12 cellular contexts compared by ENCODE assay signal in the genomic region with DNA sequence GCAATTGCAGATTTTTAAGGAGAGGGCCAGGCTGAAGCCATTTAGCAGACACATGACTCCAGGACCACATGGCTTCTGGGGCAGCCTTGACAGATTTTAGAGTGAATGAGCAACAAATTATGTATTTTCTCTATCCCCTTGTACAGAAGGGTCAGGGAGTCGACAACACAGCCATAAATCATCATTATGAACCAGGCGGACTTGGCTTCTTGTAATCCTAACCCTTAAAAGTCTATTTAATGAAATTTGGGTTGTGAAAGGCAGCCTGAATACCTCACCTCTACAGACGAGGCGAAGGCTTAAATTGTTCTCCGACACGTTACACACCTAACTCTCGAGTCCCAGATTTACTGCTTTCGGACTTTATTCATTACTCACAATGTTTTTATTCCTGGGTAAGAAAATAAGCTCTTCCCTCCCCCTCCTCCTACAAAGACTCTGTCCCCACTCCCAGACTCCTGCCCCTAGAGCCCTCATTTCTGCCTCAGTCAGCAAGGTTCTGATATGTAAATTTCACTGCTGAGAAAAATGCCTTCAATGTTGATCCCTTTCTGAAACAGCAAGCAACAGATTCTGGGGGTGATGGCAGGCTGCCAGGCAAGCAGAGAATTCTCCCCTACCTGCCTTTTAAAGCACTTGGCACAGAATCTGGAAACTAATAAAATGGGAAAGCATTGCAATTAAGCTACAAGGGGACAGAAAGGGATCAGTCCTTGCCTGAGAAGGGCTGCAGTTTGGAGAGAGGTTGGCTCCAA. TPM values are rescaled to one million over a fixed set of nuclear protein-coding genes. Genes with fewer than 3 reads are reported as not detected.
A peak's percentile ranks its signal among the peaks of the same experiment; 100 is the strongest.
DNase-seq lines count a peak whose midpoint lies in the region; ATAC-seq, FAIRE-seq and TF ChIP-seq lines count a peak whose summit lies in the region.
"Had no signal": no experiment of that assay in that cellular context is flagged by ENCODE, and none has a peak within 500 bp of the region (broad histone marks: within the 10 kb centered on the region; RNA-seq: fewer than 3 reads in every experiment).

No MANE protein-coding gene starts in this region.

- no peak overlapping the region for H3K9ac ChIP-seq in astrocyte (ENCODE audit: low read length)

- no peaks in the 10 kb centered on the region for H3K9me3 ChIP-seq in astrocyte (ENCODE audit: insufficient read depth, low read depth, low read length)

- DNase-seq in DMS79 treated with DMSO at 0.1 percent for 48 hours (lab: John Stamatoyannopoulos, UW) (peak; percentile 92), NCI-H128 (lab: John Stamatoyannopoulos, UW; ENCODE audit: unreplicated experiment) (peak; percentile 57), astrocyte (ENCODE audit: low read depth) (no peak), naive B cell (no peak), KG1 (lab: John Stamatoyannopoulos, UW) (no peak), H4 (ENCODE audit: low spot score) (no peak)
- DNase-seq: activated gamma-delta T cell; CD8-positive, alpha-beta memory T cell; nucleus accumbens had no signal

- ATAC-seq in naive B cell (ENCODE audit: low read depth in 2 of 2) (no peak), GM21723 (IDR thresholded peaks at IDR 0.05; ENCODE audit: unreplicated experiment) (no peak), HG03139 (IDR thresholded peaks at IDR 0.05; ENCODE audit: unreplicated experiment) (no peak)

- H3K4me2 ChIP-seq in astrocyte (ENCODE audit: low read length), result peak overlapping the region; percentile 40

- H3K27me3 Mint-ChIP-seq in astrocyte (ENCODE audit: low read depth, unreplicated experiment) (peaks cover 10% of the 10 kb centered on the region), naive B cell (no peaks in the 10 kb centered on the region)

- H3K9me3 Mint-ChIP-seq in astrocyte (ENCODE audit: unreplicated experiment), result no peaks in the 10 kb centered on the region
- H3K9me3 Mint-ChIP-seq in naive B cell, result no peaks in the 10 kb centered on the region
- H3K9me3 Mint-ChIP-seq: CD8-positive, alpha-beta memory T cell had no signal

- H3K4me1 ChIP-seq in astrocyte (ENCODE audit: insufficient read depth, low read length), result peaks cover 12% of the 10 kb centered on the region

- H3K27me3 ChIP-seq in astrocyte (ENCODE audit: insufficient read depth, low read length), result no peaks in the 10 kb centered on the region

- TF ChIP-seq CTCF in astrocyte (IDR thresholded peaks at IDR 0.05; ENCODE audit: insufficient read depth, low read depth, low read length), result no peak

- H3K79me2 ChIP-seq in astrocyte (ENCODE audit: insufficient read depth, low read length), result peaks cover 7% of the 10 kb centered on the region

- H4K20me1 ChIP-seq in astrocyte (ENCODE audit: insufficient read depth, low read length), result peaks cover 28% of the 10 kb centered on the region

- no peak overlapping the region for H3K4me3 Mint-ChIP-seq in astrocyte (ENCODE audit: unreplicated experiment)
- H3K4me3 Mint-ChIP-seq in naive B cell, result peak overlapping the region in 4 of 8 donors; percentile 13 to 39 (median 29)
- H3K4me3 Mint-ChIP-seq: CD8-positive, alpha-beta memory T cell had no signal

- H3K27ac Mint-ChIP-seq in astrocyte (ENCODE audit: unreplicated experiment) (no peak overlapping the region), naive B cell (peak overlapping the region in 4 of 6 donors; percentile 57 to 91 (median 78))

- FAIRE-seq in astrocyte (lab: Jason Lieb, UNC), result no peak
- FAIRE-seq: urothelium cell line had no signal

- no peak overlapping the region for H3K27ac ChIP-seq in astrocyte (ENCODE audit: low read depth, low read length)

- peaks cover 8% of the 10 kb centered on the region for H3K36me3 ChIP-seq in astrocyte (ENCODE audit: insufficient read depth, low read length)

- no peak overlapping the region for H3K4me3 ChIP-seq in astrocyte (ENCODE audit: insufficient read depth, low read depth, low read length)

- no peaks in the 10 kb centered on the region for H3K36me3 Mint-ChIP-seq in astrocyte (ENCODE audit: low read depth, unreplicated experiment)
- H3K36me3 Mint-ChIP-seq in naive B cell, result no peaks in the 10 kb centered on the region
- H3K36me3 Mint-ChIP-seq: CD8-positive, alpha-beta memory T cell had no signal

- H2AFZ ChIP-seq in astrocyte (ENCODE audit: low read depth, low read length), result no peak overlapping the region

- H3K4me1 Mint-ChIP-seq in astrocyte (ENCODE audit: low read depth, unreplicated experiment) (peaks cover 12% of the 10 kb centered on the region), naive B cell (peaks cover 40 to 52% (median 49%) of the 10 kb centered on the region in 3 donors)
- H3K4me1 Mint-ChIP-seq: CD8-positive, alpha-beta memory T cell had no signal

RNA-seq across cellular contexts. Expression of gene PLPP3, which starts 51.6 kb away (rescaled TPM):
- total RNA-seq in astrocyte, result 1.2 and 2.2 TPM in 2 replicates
- 1 to 10 TPM in 5 of 6 donors, under 1 TPM in 1; 1.00 to 2.6 (median 1.5) TPM for polyA plus RNA-seq in naive B cell (ENCODE audit: low read depth in 6 of 6)
- 5.8 and 7.9 TPM in 2 replicates for total RNA-seq in H4 (2014; rRNA removed; shearing (Covaris generic))
- polyA plus RNA-seq: CD8-positive, alpha-beta memory T cell had no signal

Comparison
In these comparisons a context has a peak if more than half of its experiments do, and no peak if none do; other contexts are left out.
1. DNase-seq: peak in DMS79 treated with DMSO at 0.1 percent for 48 hours (single experiment) and NCI-H128 (single experiment); none in astrocyte (single experiment), naive B cell (single experiment), KG1 (single experiment) and H4 (single experiment).